In the genomic region with DNA sequence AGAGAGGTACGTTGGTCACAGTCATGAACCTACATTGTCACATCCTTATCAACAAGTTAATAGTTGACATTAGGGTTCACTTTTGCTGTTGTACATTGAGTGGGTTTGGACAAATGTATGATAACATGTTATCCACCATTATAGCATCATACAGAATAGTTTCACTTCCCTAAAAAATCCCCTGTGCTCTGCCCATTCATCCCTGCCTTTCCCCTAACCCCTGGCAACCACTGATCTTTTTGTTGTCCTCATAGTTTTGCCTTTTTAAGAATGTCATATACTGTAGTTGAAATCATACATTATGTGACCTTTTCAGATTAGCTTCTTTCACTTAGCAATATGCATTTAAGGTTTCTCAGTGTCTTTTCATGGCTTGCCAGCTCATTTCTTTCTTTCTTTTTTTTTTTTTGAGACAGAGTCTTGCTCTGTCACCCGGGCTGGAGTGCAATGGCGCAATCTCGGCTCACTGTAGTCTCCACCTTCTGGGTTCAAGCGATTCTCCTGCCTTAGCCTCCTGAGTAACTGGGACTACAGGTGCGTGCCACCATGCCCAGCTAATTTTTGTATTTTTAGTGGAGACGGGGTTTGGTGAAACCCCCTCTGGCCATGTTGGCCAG, we compare ENCODE assay signal across 10 cellular contexts. TPM values are rescaled to one million over a fixed set of nuclear protein-coding genes. Genes with fewer than 3 reads are reported as not detected.
DNase-seq lines count a peak whose midpoint lies in the region; ATAC-seq lines count a peak whose summit lies in the region.
"Had no signal": no experiment of that assay in that cellular context is flagged by ENCODE, and none has a peak within 500 bp of the region (broad histone marks: within the 10 kb centered on the region; RNA-seq: fewer than 3 reads in every experiment).

No MANE protein-coding gene starts in this region.

- H3K9me3 Mint-ChIP-seq in activated CD4-positive, alpha-beta memory T cell treated with anti-CD3 and anti-CD28 coated beads for 36 hours, result no peaks in the 10 kb centered on the region
- no peaks in the 10 kb centered on the region for H3K9me3 Mint-ChIP-seq in activated CD4-positive, alpha-beta memory T cell treated with anti-CD3 and anti-CD28 coated beads, Interleukin-2, amount 10 ng/mL, durations not matched to agents 7 days and 5 days
- H3K9me3 Mint-ChIP-seq in stimulated activated memory B cell treated with anti-CD40 and anti-IgM and Interleukin-4, amounts not matched to agents 10 μg/mL and 1 μg/mL and 100 μg/mL, for 72 hours, result peaks cover 6% of the 10 kb centered on the region

- no peak overlapping the region for H3K4me3 Mint-ChIP-seq in activated CD4-positive, alpha-beta memory T cell treated with anti-CD3 and anti-CD28 coated beads for 36 hours
- no peak overlapping the region for H3K4me3 Mint-ChIP-seq in activated CD4-positive, alpha-beta memory T cell treated with anti-CD3 and anti-CD28 coated beads, Interleukin-2, amount 10 ng/mL, durations not matched to agents 7 days and 5 days
- peak overlapping the region; percentile 32 for H3K4me3 Mint-ChIP-seq in stimulated activated memory B cell treated with anti-CD40 and anti-IgM and Interleukin-4, amounts not matched to agents 10 μg/mL and 1 μg/mL and 100 μg/mL, for 72 hours

- H3K27me3 Mint-ChIP-seq in activated CD4-positive, alpha-beta memory T cell treated with anti-CD3 and anti-CD28 coated beads for 36 hours, result no peaks in the 10 kb centered on the region
- H3K27me3 Mint-ChIP-seq in activated CD4-positive, alpha-beta memory T cell treated with anti-CD3 and anti-CD28 coated beads, Interleukin-2, amount 10 ng/mL, durations not matched to agents 7 days and 5 days, result no peaks in the 10 kb centered on the region
- H3K27me3 Mint-ChIP-seq in stimulated activated memory B cell treated with anti-CD40 and anti-IgM and Interleukin-4, amounts not matched to agents 10 μg/mL and 1 μg/mL and 100 μg/mL, for 72 hours, result no peaks in the 10 kb centered on the region

- no peak overlapping the region for H3K27ac Mint-ChIP-seq in activated CD4-positive, alpha-beta memory T cell treated with anti-CD3 and anti-CD28 coated beads for 36 hours
- no peak overlapping the region for H3K27ac Mint-ChIP-seq in activated CD4-positive, alpha-beta memory T cell treated with anti-CD3 and anti-CD28 coated beads, Interleukin-2, amount 10 ng/mL, durations not matched to agents 7 days and 5 days
- peak overlapping the region; percentile 73 for H3K27ac Mint-ChIP-seq in stimulated activated memory B cell treated with anti-CD40 and anti-IgM and Interleukin-4, amounts not matched to agents 10 μg/mL and 1 μg/mL and 100 μg/mL, for 72 hours

- CTCF ChIA-PET in activated CD4-positive, alpha-beta memory T cell treated with anti-CD3 and anti-CD28 coated beads for 36 hours (lab: Charles Lee), result no interaction called here
- CTCF ChIA-PET in activated CD4-positive, alpha-beta memory T cell treated with anti-CD3 and anti-CD28 coated beads, Interleukin-2, amount 10 ng/mL, durations not matched to agents 7 days and 5 days (lab: Charles Lee), result no interaction called here

- POLR2A ChIA-PET in activated CD4-positive, alpha-beta memory T cell treated with anti-CD3 and anti-CD28 coated beads for 36 hours (lab: Charles Lee), result interaction anchor here (0.6 kb wide), 1 partner anchor 51 kb away, joined by 4 read pairs; no protein-coding TSS in a partner anchor
- POLR2A ChIA-PET in activated CD4-positive, alpha-beta memory T cell treated with anti-CD3 and anti-CD28 coated beads, Interleukin-2, amount 10 ng/mL, durations not matched to agents 7 days and 5 days (lab: Charles Lee), result no interaction called here

- intact Hi-C loops in activated CD4-positive, alpha-beta memory T cell treated with anti-CD3 and anti-CD28 coated beads for 36 hours (cut with micrococcal nuclease), result no loop called here

- H3K4me1 Mint-ChIP-seq in activated CD4-positive, alpha-beta memory T cell treated with anti-CD3 and anti-CD28 coated beads for 36 hours (ENCODE audit: low read depth), result peaks cover 32% of the 10 kb centered on the region
- H3K4me1 Mint-ChIP-seq in activated CD4-positive, alpha-beta memory T cell treated with anti-CD3 and anti-CD28 coated beads, Interleukin-2, amount 10 ng/mL, durations not matched to agents 7 days and 5 days, result peaks cover 45% of the 10 kb centered on the region
- peaks cover 76% of the 10 kb centered on the region for H3K4me1 Mint-ChIP-seq in stimulated activated memory B cell treated with anti-CD40 and anti-IgM and Interleukin-4, amounts not matched to agents 10 μg/mL and 1 μg/mL and 100 μg/mL, for 72 hours

- peak; percentile 22 for DNase-seq in activated CD4-positive, alpha-beta memory T cell treated with anti-CD3 and anti-CD28 coated beads for 36 hours
- DNase-seq in activated CD4-positive, alpha-beta memory T cell treated with anti-CD3 and anti-CD28 coated beads, Interleukin-2, amount 10 ng/mL, durations not matched to agents 7 days and 5 days, result no peak
- DNase-seq in iPS-NIHi7 (ENCODE audit: extremely low spot score) (no peak), HuH-7 (ENCODE audit: low spot score) (no peak)
- no peak for DNase-seq in activated CD4-positive, alpha-beta T cell treated with anti-CD3 and anti-CD28 coated beads, Interleukin-2, amount 50 U/mL, for 4 hours
- DNase-seq: central memory CD4-positive, alpha-beta T cell; glutamatergic neuron had no signal

- H3K36me3 Mint-ChIP-seq in activated CD4-positive, alpha-beta memory T cell treated with anti-CD3 and anti-CD28 coated beads for 36 hours, result peaks cover 21% of the 10 kb centered on the region
- H3K36me3 Mint-ChIP-seq in activated CD4-positive, alpha-beta memory T cell treated with anti-CD3 and anti-CD28 coated beads, Interleukin-2, amount 10 ng/mL, durations not matched to agents 7 days and 5 days (ENCODE audit: low read depth), result peaks cover 10% of the 10 kb centered on the region
- peaks cover 21% of the 10 kb centered on the region for H3K36me3 Mint-ChIP-seq in stimulated activated memory B cell treated with anti-CD40 and anti-IgM and Interleukin-4, amounts not matched to agents 10 μg/mL and 1 μg/mL and 100 μg/mL, for 72 hours

- ATAC-seq in HG02571 (IDR thresholded peaks at IDR 0.05; ENCODE audit: unreplicated experiment) (peak; percentile 47), HG03520 (IDR thresholded peaks at IDR 0.05; ENCODE audit: unreplicated experiment) (peak; percentile 43)
- ATAC-seq in stimulated activated memory B cell treated with anti-CD40 and anti-IgM and Interleukin-4, amounts not matched to agents 10 μg/mL and 1 μg/mL and 100 μg/mL, for 72 hours, result peak; percentile 91

RNA-seq across cellular contexts. Expression of gene UCK2, which starts 50.6 kb away (rescaled TPM):
- 10 to 100 TPM; 60.1 to 61.8 TPM for total RNA-seq in activated CD4-positive, alpha-beta memory T cell treated with anti-CD3 and anti-CD28 coated beads for 36 hours
- 10 to 100 TPM; 32.1 to 34.4 TPM for total RNA-seq in activated CD4-positive, alpha-beta memory T cell treated with anti-CD3 and anti-CD28 coated beads, Interleukin-2, amount 10 ng/mL, durations not matched to agents 7 days and 5 days
